Comparison of ENCODE assay signal across 19 cellular contexts in genomic region chr14:45038865-45039264, GRCh38. TPM values are rescaled to one million over a fixed set of nuclear protein-coding genes. Genes with fewer than 3 reads are reported as not detected.
A peak's percentile ranks its signal among the peaks of the same experiment; 100 is the strongest.
DNase-seq lines count a peak whose midpoint lies in the region; ATAC-seq, FAIRE-seq and TF ChIP-seq lines count a peak whose summit lies in the region.
"Had no signal": no experiment of that assay in that cellular context is flagged by ENCODE, and none has a peak within 500 bp of the region (broad histone marks: within the 10 kb centered on the region; RNA-seq: fewer than 3 reads in every experiment).

No MANE protein-coding gene starts in this region.

- no peaks in the 10 kb centered on the region for H4K20me1 ChIP-seq in DND-41 (ENCODE audit: insufficient read depth, low read length)
- H4K20me1 ChIP-seq: BLaER1 had no signal

- no peak overlapping the region for H2AK5ac ChIP-seq in trophoblast cell (ENCODE audit: low read length)

- no peak overlapping the region for H3K23ac ChIP-seq in trophoblast cell (ENCODE audit: low read length)

- no peak for FAIRE-seq in RCC 7860 (lab: Jason Lieb, UNC)

- DNase-seq in DND-41 (peak; percentile 27), KBM-7 (peak; percentile 3), endodermal cell (peak; percentile 49), trophoblast cell (no peak), DMS153 (lab: John Stamatoyannopoulos, UW) (no peak), RCC 7860 (ENCODE audit: low spot score) (no peak), DMS114 treated with DMSO at 0.1 percent for 48 hours (lab: John Stamatoyannopoulos, UW; ENCODE audit: unreplicated experiment) (no peak)
- DNase-seq: CD4-positive, alpha-beta memory T cell; H9; MV-4-11; NCI-H1417; NCI-H1694 treated with DMSO at 0.1 percent for 48 hours; NCI-H2081 treated with DMSO at 0.1 percent for 48 hours; NCI-H2171 treated with DMSO at 0.1 percent for 48 hours; NCI-H524 treated with DMSO at 0.1 percent for 48 hours; NCI-H82 had no signal

- no peaks in the 10 kb centered on the region for H3K79me1 ChIP-seq in trophoblast cell (ENCODE audit: low read length)

- H3K27ac ChIP-seq in DND-41 (ENCODE audit: low read length) (no peak overlapping the region), endodermal cell (ENCODE audit: low read depth, low read length) (no peak overlapping the region), trophoblast cell (ENCODE audit: low read depth, low read length) (no peak overlapping the region)
- H3K27ac ChIP-seq: BLaER1, SJSA1 had no signal

- no peak for TF ChIP-seq CTCF in DND-41 (IDR thresholded peaks at IDR 0.05; ENCODE audit: borderline replicate concordance, extremely low read depth, low read length, poor library complexity, severe bottlenecking)
- no peak for TF ChIP-seq CTCF in endodermal cell (conservative IDR thresholded peaks at IDR 0.05)

- no peak overlapping the region for H3K27ac Mint-ChIP-seq in endodermal cell
- H3K27ac Mint-ChIP-seq: CD4-positive, alpha-beta memory T cell; H9 had no signal

- H3K4ac ChIP-seq in trophoblast cell (ENCODE audit: low read depth, low read length) = no peak overlapping the region

- H3K9ac ChIP-seq in DND-41 (ENCODE audit: low read depth, low read length) (no peak overlapping the region), endodermal cell (ENCODE audit: extremely low read depth, low read length, poor library complexity, severe bottlenecking) (no peak overlapping the region), trophoblast cell (ENCODE audit: low read length) (no peak overlapping the region)
- H3K9ac ChIP-seq: BLaER1 had no signal

- H3K27me3 ChIP-seq in DND-41 (ENCODE audit: insufficient read depth, low read length, poor library complexity) = no peaks in the 10 kb centered on the region
- H3K27me3 ChIP-seq in endodermal cell (ENCODE audit: control insufficient read depth, insufficient read depth, low read length, poor library complexity, severe bottlenecking) = no peaks in the 10 kb centered on the region
- H3K27me3 ChIP-seq in trophoblast cell (ENCODE audit: insufficient read depth, low read length) = no peaks in the 10 kb centered on the region
- H3K27me3 ChIP-seq: BLaER1, SJSA1 had no signal

- no peak overlapping the region for H2BK12ac ChIP-seq in trophoblast cell (ENCODE audit: low read length)

- H3K4me3 Mint-ChIP-seq in endodermal cell = no peak overlapping the region
- H3K4me3 Mint-ChIP-seq: H9 had no signal

- H3K27me3 Mint-ChIP-seq in endodermal cell (ENCODE audit: insufficient read depth) = no peaks in the 10 kb centered on the region
- H3K27me3 Mint-ChIP-seq: CD4-positive, alpha-beta memory T cell had no signal

- peaks cover 27% of the 10 kb centered on the region for H3K9me3 ChIP-seq in DND-41 (ENCODE audit: insufficient read depth, low read length, severe bottlenecking)
- H3K9me3 ChIP-seq in endodermal cell (ENCODE audit: control insufficient read depth, low read length) = peaks cover 44% of the 10 kb centered on the region
- peaks cover 17% of the 10 kb centered on the region for H3K9me3 ChIP-seq in trophoblast cell (ENCODE audit: insufficient read depth, low read depth, low read length)
- H3K9me3 ChIP-seq: SJSA1 had no signal

- ATAC-seq in DND-41 (ENCODE audit: insufficient read depth, low read depth) = no peak
- ATAC-seq: Right ventricle myocardium inferior had no signal

- WGBS in endodermal cell (ENCODE audit: insufficient coverage in 1 of 2, insufficient read length in 1 of 2), 2 experiments = 97% methylated on average over 4 to 5 of the region's 5 CpGs
- no CpG with 5 or more reads among the region's 5 CpGs for WGBS in trophoblast cell (ENCODE audit: extremely low coverage, insufficient coverage, insufficient read length)

- H2BK120ac ChIP-seq in trophoblast cell (ENCODE audit: insufficient read depth, low read length, poor library complexity) = no peak overlapping the region

- H3K4me1 Mint-ChIP-seq in endodermal cell = no peaks in the 10 kb centered on the region
- H3K4me1 Mint-ChIP-seq: H9 had no signal

- H3K14ac ChIP-seq in trophoblast cell (ENCODE audit: low read length) = no peak overlapping the region

- H4K12ac ChIP-seq in trophoblast cell (ENCODE audit: low read depth, low read length) = no peak overlapping the region

- peaks cover 52% of the 10 kb centered on the region for H3K36me3 ChIP-seq in DND-41 (ENCODE audit: insufficient read depth, low read length)
- peaks cover 65% of the 10 kb centered on the region for H3K36me3 ChIP-seq in endodermal cell (ENCODE audit: control insufficient read depth, insufficient read depth, low read length)
- peaks cover 18 to 20% of the 10 kb centered on the region in 2 experiments for H3K36me3 ChIP-seq in trophoblast cell (ENCODE audit: control insufficient read depth in 1 of 2, insufficient read depth in 2 of 2, low read length in 2 of 2)
- H3K36me3 ChIP-seq: SJSA1 had no signal

- no peak overlapping the region for H4K8ac ChIP-seq in trophoblast cell (ENCODE audit: low read depth, low read length)

- in situ Hi-C loops in KBM-7 (cut with MboI; ENCODE audit: low pct_unique_long_range_greater_than_20kb, low sequenced_read_pairs) = no loop called here

- H3K9me3 Mint-ChIP-seq in endodermal cell = peaks cover 34% of the 10 kb centered on the region
- H3K9me3 Mint-ChIP-seq: CD4-positive, alpha-beta memory T cell had no signal

- H3K4me1 ChIP-seq in DND-41 (ENCODE audit: insufficient read depth, low read length) (no peaks in the 10 kb centered on the region), endodermal cell (ENCODE audit: control insufficient read depth, insufficient read depth, low read length) (no peaks in the 10 kb centered on the region), trophoblast cell (ENCODE audit: control insufficient read depth in 1 of 2, insufficient read depth in 2 of 2, low read length in 2 of 2) (no peaks in the 10 kb centered on the region)
- H3K4me1 ChIP-seq: BLaER1, SJSA1 had no signal

- no peak overlapping the region for H2BK5ac ChIP-seq in trophoblast cell (ENCODE audit: low read depth, low read length, poor library complexity)

- H3K4me3 ChIP-seq in DND-41 (ENCODE audit: low read depth in 1 of 2, low read length in 2 of 2) = no peak overlapping the region
- no peak overlapping the region for H3K4me3 ChIP-seq in endodermal cell (ENCODE audit: low read length)
- peak overlapping the region; percentile 34 for H3K4me3 ChIP-seq in trophoblast cell (ENCODE audit: low read depth, low read length)
- H3K4me3 ChIP-seq: BLaER1, SJSA1 had no signal

- no peak overlapping the region for H3K4me2 ChIP-seq in DND-41 (ENCODE audit: insufficient read depth, low read length)
- H3K4me2 ChIP-seq in trophoblast cell (ENCODE audit: low read length) = no peak overlapping the region
- H3K4me2 ChIP-seq: BLaER1 had no signal

- no peak overlapping the region for H4K91ac ChIP-seq in trophoblast cell (ENCODE audit: low read depth, low read length)

- H3K18ac ChIP-seq in trophoblast cell (ENCODE audit: low read length) = no peak overlapping the region

- H2AFZ ChIP-seq in DND-41 (ENCODE audit: low read depth, low read length) = no peak overlapping the region
- H2AFZ ChIP-seq in trophoblast cell (ENCODE audit: insufficient read depth, low read length, poor library complexity) = no peak overlapping the region

- H3K79me2 ChIP-seq in DND-41 (ENCODE audit: insufficient read depth, low read length) (no peaks in the 10 kb centered on the region), trophoblast cell (ENCODE audit: control insufficient read depth, insufficient read depth, low read length, poor library complexity) (no peaks in the 10 kb centered on the region)

- peaks cover 72% of the 10 kb centered on the region for H3K36me3 Mint-ChIP-seq in endodermal cell (ENCODE audit: low read depth)

RNA-seq across cellular contexts. Expression of gene PRPF39, which starts 45.1 kb away (rescaled TPM):
- 10 to 100 TPM; 50.7 to 50.8 TPM for total RNA-seq in endodermal cell
- 43.6 TPM for polyA plus RNA-seq in endodermal cell (2013, experiment 1 of 2)
- 34.9 TPM for polyA plus RNA-seq in endodermal cell (2013, experiment 2 of 2)
- 23.0 and 23.1 TPM in 2 replicates for polyA plus RNA-seq in trophoblast cell (2013)

Comparison
In these comparisons a context has a peak if more than half of its experiments do, and no peak if none do; other contexts are left out.
1. DNase-seq: peak in DND-41 (single experiment), KBM-7 (single experiment) and endodermal cell (single experiment); none in trophoblast cell (0 of 2), DMS153 (single experiment), RCC 7860 (single experiment) and DMS114 treated with DMSO at 0.1 percent for 48 hours (single experiment).